In genomic region chr2:124683536-124684407, GRCh38 we compare ENCODE assay signal across 20 cellular contexts.
A peak's percentile ranks its signal among the peaks of the same experiment; 100 is the strongest.
DNase-seq lines count a peak whose midpoint lies in the region; ATAC-seq and TF ChIP-seq lines count a peak whose summit lies in the region.
"Had no signal": no experiment of that assay in that cellular context is flagged by ENCODE, and none has a peak within 500 bp of the region (broad histone marks: within the 10 kb centered on the region; RNA-seq: fewer than 3 reads in every experiment).

No MANE protein-coding gene starts in this region.

- H3K79me2 ChIP-seq in fibroblast of lung (ENCODE audit: control insufficient read depth, insufficient read depth, low read length): no peaks in the 10 kb centered on the region

- H3K4me1 Mint-ChIP-seq in activated naive CD8-positive, alpha-beta T cell treated with anti-CD3 and anti-CD28 coated beads, Interleukin-2, amount 50 U/mL, for 24 hours: no peaks in the 10 kb centered on the region
- H3K4me1 Mint-ChIP-seq: central memory CD8-positive, alpha-beta T cell had no signal

- no peak overlapping the region for H3K4me3 ChIP-seq in fibroblast of lung (replicated peaks in 1 of 4; ENCODE audit: control extremely low read depth in 1 of 4, insufficient read depth in 1 of 4, low read depth in 3 of 4, low read length in 4 of 4)
- H3K4me3 ChIP-seq: esophagus muscularis mucosa, lower lobe of right lung, upper lobe of left lung had no signal

- H3K9me3 Mint-ChIP-seq in activated naive CD8-positive, alpha-beta T cell treated with anti-CD3 and anti-CD28 coated beads, Interleukin-2, amount 50 U/mL, for 24 hours: peaks cover 11% of the 10 kb centered on the region

- no peak overlapping the region for H2AFZ ChIP-seq in fibroblast of lung (ENCODE audit: low read length)

- no peak overlapping the region for H3K9ac ChIP-seq in fibroblast of lung (ENCODE audit: insufficient read depth, low read length)
- H3K9ac ChIP-seq: KMS-11 had no signal

- ATAC-seq in GM18498 (IDR thresholded peaks at IDR 0.05; ENCODE audit: unreplicated experiment) (no peak), GM19397 (IDR thresholded peaks at IDR 0.05; ENCODE audit: unreplicated experiment) (no peak)
- ATAC-seq in activated naive CD8-positive, alpha-beta T cell treated with anti-CD3 and anti-CD28 coated beads, Interleukin-2, amount 50 U/mL, for 24 hours: no peak
- ATAC-seq: lower lobe of right lung had no signal

- TF ChIP-seq CTCF in fibroblast of lung (conservative IDR thresholded peaks at IDR 0.05 in 1 of 2, IDR thresholded peaks at IDR 0.05 in 1 of 2; ENCODE audit: low read depth in 1 of 2, low read length in 2 of 2): no peak

- H3K9me3 ChIP-seq in fibroblast of lung (ENCODE audit: control insufficient read depth, insufficient read depth, low read depth, low read length): no peaks in the 10 kb centered on the region
- H3K9me3 ChIP-seq: upper lobe of left lung had no signal

- no peaks in the 10 kb centered on the region for H3K27me3 ChIP-seq in fibroblast of lung (ENCODE audit: control insufficient read depth, insufficient read depth, low read length)
- H3K27me3 ChIP-seq: esophagus muscularis mucosa, upper lobe of left lung had no signal

- H3K4me2 ChIP-seq in fibroblast of lung (ENCODE audit: extremely low read depth, insufficient read depth, low read length): no peak overlapping the region
- H3K4me2 ChIP-seq: KMS-11 had no signal

- H3K4me1 ChIP-seq in fibroblast of lung (ENCODE audit: control insufficient read depth, extremely low read depth, insufficient read depth, low read length): no peaks in the 10 kb centered on the region
- H3K4me1 ChIP-seq: esophagus muscularis mucosa, lower lobe of right lung, upper lobe of left lung had no signal

- DNase-seq in DMS153 (lab: John Stamatoyannopoulos, UW) (peak; percentile 88), NCI-H1092 treated with DMSO at 0.1 percent for 48 hours (lab: John Stamatoyannopoulos, UW) (peak; percentile 90), NCI-H345 (lab: John Stamatoyannopoulos, UW) (peak; percentile 77), fibroblast of lung (ENCODE audit: low read depth in 2 of 2) (peak; percentile 22 to 42), NCI-H69 (lab: John Stamatoyannopoulos, UW) (no peak)
- DNase-seq in activated naive CD8-positive, alpha-beta T cell treated with anti-CD3 and anti-CD28 coated beads, Interleukin-2, amount 50 U/mL, for 24 hours: no peak
- DNase-seq: activated CD4-positive, alpha-beta T cell treated with anti-CD3 and anti-CD28 coated beads for 48 hours; activated effector memory CD4-positive, alpha-beta T cell treated with Interleukin-2 at 50 U/mL for 16 hours; amygdala; CD4-positive, alpha-beta T cell; lower lobe of right lung; NK-92 treated with Interleukin-12 subunit alpha and Interleukin-12 subunit beta, amount 100 ng/mL, for 24 hours; stimulated activated CD4-positive, alpha-beta T cell treated with anti-CD3 and anti-CD28 coated beads, Interleukin-1b, Interleukin-23, amount 100 ng/mL, for 48 hours; upper lobe of left lung had no signal

- no peak overlapping the region for H3K4me3 Mint-ChIP-seq in activated naive CD8-positive, alpha-beta T cell treated with anti-CD3 and anti-CD28 coated beads, Interleukin-2, amount 50 U/mL, for 24 hours
- H3K4me3 Mint-ChIP-seq: CD4-positive, alpha-beta T cell; central memory CD8-positive, alpha-beta T cell; stimulated activated naive CD8-positive, alpha-beta T cell treated with anti-CD3 and anti-CD28 coated beads, Interleukin-15, Interleukin-2, amounts not matched to agents 100 ng/mL and 50 ng/mL, for 24 hours had no signal

- no peaks in the 10 kb centered on the region for H4K20me1 ChIP-seq in fibroblast of lung (ENCODE audit: control insufficient read depth, extremely low read depth, insufficient read depth, low read length)

- no peaks in the 10 kb centered on the region for H3K36me3 Mint-ChIP-seq in activated naive CD8-positive, alpha-beta T cell treated with anti-CD3 and anti-CD28 coated beads, Interleukin-2, amount 50 U/mL, for 24 hours (ENCODE audit: low read depth)

- H3K27ac Mint-ChIP-seq in activated naive CD8-positive, alpha-beta T cell treated with anti-CD3 and anti-CD28 coated beads, Interleukin-2, amount 50 U/mL, for 24 hours: no peak overlapping the region
- H3K27ac Mint-ChIP-seq: CD4-positive, alpha-beta T cell; stimulated activated naive CD8-positive, alpha-beta T cell treated with anti-CD3 and anti-CD28 coated beads, Interleukin-15, Interleukin-2, amounts not matched to agents 100 ng/mL and 50 ng/mL, for 24 hours had no signal

- H3K27me3 Mint-ChIP-seq in activated naive CD8-positive, alpha-beta T cell treated with anti-CD3 and anti-CD28 coated beads, Interleukin-2, amount 50 U/mL, for 24 hours: no peaks in the 10 kb centered on the region
- H3K27me3 Mint-ChIP-seq: CD4-positive, alpha-beta T cell; central memory CD8-positive, alpha-beta T cell; stimulated activated naive CD8-positive, alpha-beta T cell treated with anti-CD3 and anti-CD28 coated beads, Interleukin-15, Interleukin-2, amounts not matched to agents 100 ng/mL and 50 ng/mL, for 24 hours had no signal

- no peak overlapping the region for H3K27ac ChIP-seq in fibroblast of lung (ENCODE audit: insufficient read depth, low read length)
- H3K27ac ChIP-seq: esophagus muscularis mucosa, KMS-11, lower lobe of right lung, upper lobe of left lung had no signal

- no peaks in the 10 kb centered on the region for H3K36me3 ChIP-seq in fibroblast of lung (ENCODE audit: control insufficient read depth, insufficient read depth, low read length)
- H3K36me3 ChIP-seq: esophagus muscularis mucosa, lower lobe of right lung, upper lobe of left lung had no signal

Comparison
In these comparisons a context has a peak if more than half of its experiments do, and no peak if none do; other contexts are left out.
1. DNase-seq: peak in DMS153 (single experiment), NCI-H1092 treated with DMSO at 0.1 percent for 48 hours (single experiment), NCI-H345 (single experiment) and fibroblast of lung (2 of 2); none in NCI-H69 (single experiment) and activated naive CD8-positive, alpha-beta T cell treated with anti-CD3 and anti-CD28 coated beads, Interleukin-2, amount 50 U/mL, for 24 hours (single experiment).